Comparison of ENCODE assay signal across 1 cellular context in the genomic region with DNA sequence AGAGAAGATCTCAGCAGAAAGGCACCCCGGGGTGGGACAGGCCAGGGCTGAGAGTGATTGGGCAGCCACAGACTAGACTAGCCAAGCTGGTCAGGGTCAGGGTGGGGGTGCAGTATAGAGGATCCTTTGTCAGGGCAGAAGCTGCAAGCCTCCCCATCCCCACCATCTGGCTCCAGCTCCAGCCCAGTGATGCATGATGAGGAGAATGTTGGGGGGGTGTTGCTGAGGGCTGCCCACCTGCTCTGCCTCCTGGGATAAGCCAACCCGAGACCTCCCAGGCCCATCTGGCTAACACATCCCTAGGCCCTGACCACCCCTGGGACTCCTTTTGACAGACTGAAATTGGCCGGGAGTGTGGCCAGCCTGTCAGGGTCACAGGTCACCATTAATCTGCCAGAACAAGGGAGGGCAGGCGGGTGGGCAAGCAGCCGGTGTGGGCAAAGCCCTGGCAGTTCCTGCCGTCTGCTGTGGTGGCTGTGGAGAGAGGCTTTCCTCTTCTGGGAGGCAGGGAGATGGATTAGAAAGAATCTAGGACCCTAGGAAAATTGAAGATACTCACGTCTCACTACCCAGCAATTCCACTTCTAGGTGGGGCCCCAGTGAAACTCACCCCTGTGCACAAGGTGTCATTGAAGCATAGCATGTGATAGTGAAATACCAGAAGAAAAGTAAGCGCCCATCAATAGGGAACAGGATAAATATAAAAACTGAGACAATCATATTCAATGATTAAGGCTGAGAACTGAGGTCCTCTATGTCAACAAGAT.
A peak's percentile ranks its signal among the peaks of the same experiment; 100 is the strongest.
TF ChIP-seq lines count a peak whose summit lies in the region.

No MANE protein-coding gene starts in this region.

TF ChIP-seq in HepG2, 621 proteins besides CTCF, POLR2A, EP300 and RAD21 (continued from another document):
- TF ChIP-seq, protein P1, sequence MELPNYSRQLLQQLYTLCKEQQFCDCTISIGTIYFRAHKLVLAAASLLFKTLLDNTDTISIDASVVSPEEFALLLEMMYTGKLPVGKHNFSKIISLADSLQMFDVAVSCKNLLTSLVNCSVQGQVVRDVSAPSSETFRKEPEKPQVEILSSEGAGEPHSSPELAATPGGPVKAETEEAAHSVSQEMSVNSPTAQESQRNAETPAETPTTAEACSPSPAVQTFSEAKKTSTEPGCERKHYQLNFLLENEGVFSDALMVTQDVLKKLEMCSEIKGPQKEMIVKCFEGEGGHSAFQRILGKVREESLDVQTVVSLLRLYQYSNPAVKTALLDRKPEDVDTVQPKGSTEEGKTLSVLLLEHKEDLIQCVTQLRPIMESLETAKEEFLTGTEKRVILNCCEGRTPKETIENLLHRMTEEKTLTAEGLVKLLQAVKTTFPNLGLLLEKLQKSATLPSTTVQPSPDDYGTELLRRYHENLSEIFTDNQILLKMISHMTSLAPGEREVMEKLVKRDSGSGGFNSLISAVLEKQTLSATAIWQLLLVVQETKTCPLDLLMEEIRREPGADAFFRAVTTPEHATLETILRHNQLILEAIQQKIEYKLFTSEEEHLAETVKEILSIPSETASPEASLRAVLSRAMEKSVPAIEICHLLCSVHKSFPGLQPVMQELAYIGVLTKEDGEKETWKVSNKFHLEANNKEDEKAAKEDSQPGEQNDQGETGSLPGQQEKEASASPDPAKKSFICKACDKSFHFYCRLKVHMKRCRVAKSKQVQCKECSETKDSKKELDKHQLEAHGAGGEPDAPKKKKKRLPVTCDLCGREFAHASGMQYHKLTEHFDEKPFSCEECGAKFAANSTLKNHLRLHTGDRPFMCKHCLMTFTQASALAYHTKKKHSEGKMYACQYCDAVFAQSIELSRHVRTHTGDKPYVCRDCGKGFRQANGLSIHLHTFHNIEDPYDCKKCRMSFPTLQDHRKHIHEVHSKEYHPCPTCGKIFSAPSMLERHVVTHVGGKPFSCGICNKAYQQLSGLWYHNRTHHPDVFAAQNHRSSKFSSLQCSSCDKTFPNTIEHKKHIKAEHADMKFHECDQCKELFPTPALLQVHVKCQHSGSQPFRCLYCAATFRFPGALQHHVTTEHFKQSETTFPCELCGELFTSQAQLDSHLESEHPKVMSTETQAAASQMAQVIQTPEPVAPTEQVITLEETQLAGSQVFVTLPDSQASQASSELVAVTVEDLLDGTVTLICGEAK (IDR thresholded peaks at IDR 0.05) = no peak
- TF ChIP-seq, protein P1 (CRISPR knock-in tag; IDR thresholded peaks at IDR 0.05) = no peak
- TF ChIP-seq ZNF292 (CRISPR knock-in tag; IDR thresholded peaks at IDR 0.05; ENCODE audit: borderline replicate concordance, low read depth) (peak; percentile 20; the same call in 1 of the 2 replicates), HNRNPL (IDR thresholded peaks at IDR 0.05; ENCODE audit: low read depth, low read length) (peak; percentile 99), NAIF1 (CRISPR knock-in tag; IDR thresholded peaks at IDR 0.05; ENCODE audit: borderline replicate concordance) (no peak), NFE2 (CRISPR knock-in tag; IDR thresholded peaks at IDR 0.05) (no peak), ZNF891 (CRISPR knock-in tag; IDR thresholded peaks at IDR 0.05) (peak; percentile 62; the same call in 1 of the 2 replicates), NR2C2 (CRISPR knock-in tag; IDR thresholded peaks at IDR 0.05; ENCODE audit: borderline replicate concordance) (peak; percentile 23; the same call in 1 of the 2 replicates), MXI1 (IDR thresholded peaks at IDR 0.05; ENCODE audit: borderline replicate concordance, low read depth, low read length) (no peak), PRMT3 (CRISPR knock-in tag; IDR thresholded peaks at IDR 0.05; ENCODE audit: borderline replicate concordance, low read depth) (no peak), ZNF878 (CRISPR knock-in tag; IDR thresholded peaks at IDR 0.05) (no peak), CBFB (CRISPR knock-in tag; IDR thresholded peaks at IDR 0.05) (no peak), LRRFIP1 (CRISPR knock-in tag; conservative IDR thresholded peaks at IDR 0.05) (no peak), CBX5 (CRISPR knock-in tag; IDR thresholded peaks at IDR 0.05; ENCODE audit: borderline replicate concordance) (no peak), NRL (CRISPR knock-in tag; IDR thresholded peaks at IDR 0.05; ENCODE audit: borderline replicate concordance) (peak; percentile 39; the same call in 1 of the 2 replicates), NCOA1 (CRISPR knock-in tag; IDR thresholded peaks at IDR 0.05) (0 out of 2 replicates have a peak, but pooled peaks have one; percentile 20), ZFX (CRISPR knock-in tag; IDR thresholded peaks at IDR 0.05; ENCODE audit: low read depth) (peak; percentile 12; the same call in 1 of the 2 replicates), E2F2 (CRISPR knock-in tag; IDR thresholded peaks at IDR 0.05; ENCODE audit: borderline replicate concordance) (no peak), HIVEP1 (CRISPR knock-in tag; IDR thresholded peaks at IDR 0.05) (no peak), PHF21A (CRISPR knock-in tag; IDR thresholded peaks at IDR 0.05) (peak; percentile 35; the same call in 1 of the 2 replicates), ZFP91 (CRISPR knock-in tag; IDR thresholded peaks at IDR 0.05; ENCODE audit: borderline replicate concordance) (peak; percentile 51; the same call in 1 of the 2 replicates), CHD4 (IDR thresholded peaks at IDR 0.05; ENCODE audit: borderline replicate concordance, low read length) (peak; percentile 82; the same call in 1 of the 2 replicates), BCL3 (CRISPR knock-in tag; IDR thresholded peaks at IDR 0.05) (no peak), RBM22 (optimal IDR thresholded peaks at IDR 0.05; ENCODE audit: low read length) (no peak), ONECUT2 (CRISPR knock-in tag; IDR thresholded peaks at IDR 0.05) (no peak), ZNF280B (CRISPR knock-in tag; IDR thresholded peaks at IDR 0.05; ENCODE audit: borderline replicate concordance) (peak; percentile 48; the same call in 1 of the 2 replicates)
- TF ChIP-seq, protein P2, sequence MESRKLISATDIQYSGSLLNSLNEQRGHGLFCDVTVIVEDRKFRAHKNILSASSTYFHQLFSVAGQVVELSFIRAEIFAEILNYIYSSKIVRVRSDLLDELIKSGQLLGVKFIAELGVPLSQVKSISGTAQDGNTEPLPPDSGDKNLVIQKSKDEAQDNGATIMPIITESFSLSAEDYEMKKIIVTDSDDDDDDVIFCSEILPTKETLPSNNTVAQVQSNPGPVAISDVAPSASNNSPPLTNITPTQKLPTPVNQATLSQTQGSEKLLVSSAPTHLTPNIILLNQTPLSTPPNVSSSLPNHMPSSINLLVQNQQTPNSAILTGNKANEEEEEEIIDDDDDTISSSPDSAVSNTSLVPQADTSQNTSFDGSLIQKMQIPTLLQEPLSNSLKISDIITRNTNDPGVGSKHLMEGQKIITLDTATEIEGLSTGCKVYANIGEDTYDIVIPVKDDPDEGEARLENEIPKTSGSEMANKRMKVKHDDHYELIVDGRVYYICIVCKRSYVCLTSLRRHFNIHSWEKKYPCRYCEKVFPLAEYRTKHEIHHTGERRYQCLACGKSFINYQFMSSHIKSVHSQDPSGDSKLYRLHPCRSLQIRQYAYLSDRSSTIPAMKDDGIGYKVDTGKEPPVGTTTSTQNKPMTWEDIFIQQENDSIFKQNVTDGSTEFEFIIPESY (CRISPR knock-in tag; IDR thresholded peaks at IDR 0.05) = no peak
- TF ChIP-seq, protein P3, sequence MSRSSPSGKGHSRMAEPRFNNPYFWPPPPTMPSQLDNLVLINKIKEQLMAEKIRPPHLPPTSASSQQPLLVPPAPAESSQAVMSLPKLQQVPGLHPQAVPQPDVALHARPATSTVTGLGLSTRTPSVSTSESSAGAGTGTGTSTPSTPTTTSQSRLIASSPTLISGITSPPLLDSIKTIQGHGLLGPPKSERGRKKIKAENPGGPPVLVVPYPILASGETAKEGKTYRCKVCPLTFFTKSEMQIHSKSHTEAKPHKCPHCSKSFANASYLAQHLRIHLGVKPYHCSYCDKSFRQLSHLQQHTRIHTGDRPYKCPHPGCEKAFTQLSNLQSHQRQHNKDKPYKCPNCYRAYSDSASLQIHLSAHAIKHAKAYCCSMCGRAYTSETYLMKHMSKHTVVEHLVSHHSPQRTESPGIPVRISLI (CRISPR knock-in tag; IDR thresholded peaks at IDR 0.05; ENCODE audit: borderline replicate concordance) = 0 out of 2 replicates have a peak, but pooled peaks have one; percentile 2
